19 cellular contexts compared by ENCODE assay signal in genomic region chr2:72114693-72115051, GRCh38. TPM values are rescaled to one million over a fixed set of nuclear protein-coding genes. Genes with fewer than 3 reads are reported as not detected.
DNase-seq lines count a peak whose midpoint lies in the region; ATAC-seq and TF ChIP-seq lines count a peak whose summit lies in the region.
"Had no signal": no experiment of that assay in that cellular context is flagged by ENCODE, and none has a peak within 500 bp of the region (broad histone marks: within the 10 kb centered on the region; RNA-seq: fewer than 3 reads in every experiment).

No MANE protein-coding gene starts in this region.

- no TSS peak for BruUV-seq in mammary epithelial cell (replicated peaks; lab: Mats Ljungman, UMichigan)

- H3K9me3 ChIP-seq in mammary epithelial cell (replicated peaks; ENCODE audit: insufficient read depth, low read length) (no peaks in the 10 kb centered on the region), breast epithelium (no peaks in the 10 kb centered on the region), smooth muscle cell (replicated peaks; ENCODE audit: low read depth) (no peaks in the 10 kb centered on the region)
- H3K9me3 ChIP-seq: lower lobe of right lung had no signal

- DNase-seq in mammary epithelial cell: no peak
- DNase-seq in breast epithelium (ENCODE audit: low spot score in 2 of 2): no peak
- DNase-seq in iPS-NIHi11 (ENCODE audit: low spot score): peak; percentile 53
- DNase-seq in smooth muscle cell (lab: John Stamatoyannopoulos, UW; ENCODE audit: unreplicated experiment): no peak
- no peak for DNase-seq in NCI-H1092 (lab: John Stamatoyannopoulos, UW)
- DNase-seq: activated CD4-positive, alpha-beta T cell treated with anti-CD3 and anti-CD28 coated beads for 36 hours; activated effector memory CD4-positive, alpha-beta T cell treated with anti-CD3 and anti-CD28 coated beads, Interleukin-2, amount 50 U/mL, for 16 hours; DMS 273 treated with DMSO at 0.1 percent for 48 hours; effector memory CD4-positive, alpha-beta T cell; GF-D8; naive thymus-derived CD4-positive, alpha-beta T cell; NCI-H187; stimulated activated CD4-positive, alpha-beta T cell treated with anti-CD3 and anti-CD28 coated beads, Interleukin-4, amount 100 ng/mL, for 24 hours had no signal

- CTCF ChIA-PET in mammary epithelial cell (lab: Charles Lee; ENCODE audit: low non-redundant PET): no interaction called here

- peak overlapping the region; percentile 48 for H3K27ac ChIP-seq in mammary epithelial cell (ENCODE audit: insufficient read depth, low read depth, low read length)
- H3K27ac ChIP-seq in breast epithelium: peak overlapping the region in 1 of 2 donors; percentile 81
- H3K27ac ChIP-seq in smooth muscle cell (ENCODE audit: low read depth): peak overlapping the region; percentile 46
- H3K27ac ChIP-seq: lower lobe of right lung had no signal

- TF ChIP-seq CTCF in mammary epithelial cell (conservative IDR thresholded peaks at IDR 0.05 in 1 of 2, IDR thresholded peaks at IDR 0.05 in 1 of 2; ENCODE audit: extremely low read depth in 1 of 2, insufficient read depth in 1 of 2, low read depth in 1 of 2, low read length in 2 of 2) (no peak), breast epithelium (IDR thresholded peaks at IDR 0.05) (no peak), smooth muscle cell (IDR thresholded peaks at IDR 0.05; ENCODE audit: borderline replicate concordance, insufficient read depth, poor library complexity, severe bottlenecking) (no peak)

- no peak overlapping the region for H3K4me3 ChIP-seq in mammary epithelial cell (replicated peaks in 1 of 3; ENCODE audit: insufficient read depth in 1 of 3, low read depth in 2 of 3, low read length in 3 of 3)
- H3K4me3 ChIP-seq in breast epithelium: no peak overlapping the region
- no peak overlapping the region for H3K4me3 ChIP-seq in smooth muscle cell
- H3K4me3 ChIP-seq: GM12878, lower lobe of right lung had no signal

- WGBS in mammary epithelial cell (ENCODE audit: low coverage, missing lambda C conversion rate): 95% methylated on average over 8 of the region's 11 CpGs
- WGBS in smooth muscle cell (ENCODE audit: low lambda C conversion rate): 92% methylated on average over 11 of the region's 11 CpGs

- H3K4me2 ChIP-seq in mammary epithelial cell (ENCODE audit: insufficient read depth, low read depth, low read length): peak overlapping the region; percentile 79
- H3K4me2 ChIP-seq in smooth muscle cell: no peak overlapping the region

- peak; percentile 21; the same call in 1 of the 3 replicates for ATAC-seq in SK-N-SH treated with all-trans-retinoic acid at 6 μM for 48 hours
- ATAC-seq in HG02759 (IDR thresholded peaks at IDR 0.05; ENCODE audit: unreplicated experiment): no peak
- no peak for ATAC-seq in HG03571 (IDR thresholded peaks at IDR 0.05; ENCODE audit: unreplicated experiment)
- ATAC-seq: activated CD4-positive, alpha-beta T cell treated with anti-CD3 and anti-CD28 coated beads for 36 hours; GM12878; naive thymus-derived CD4-positive, alpha-beta T cell had no signal

- H3K27me3 ChIP-seq in mammary epithelial cell (ENCODE audit: insufficient read depth, low read length) (no peaks in the 10 kb centered on the region), breast epithelium (no peaks in the 10 kb centered on the region), smooth muscle cell (ENCODE audit: low read depth) (no peaks in the 10 kb centered on the region)

- H3K79me2 ChIP-seq in mammary epithelial cell (ENCODE audit: insufficient read depth, low read length): no peaks in the 10 kb centered on the region
- no peaks in the 10 kb centered on the region for H3K79me2 ChIP-seq in smooth muscle cell (ENCODE audit: low read depth)

- peaks cover 34% of the 10 kb centered on the region for H3K4me1 ChIP-seq in mammary epithelial cell (ENCODE audit: insufficient read depth, low read length)
- no peaks in the 10 kb centered on the region for H3K4me1 ChIP-seq in breast epithelium
- no peaks in the 10 kb centered on the region for H3K4me1 ChIP-seq in smooth muscle cell (ENCODE audit: low read depth)

- H3K36me3 ChIP-seq in mammary epithelial cell (ENCODE audit: insufficient read depth, low read length) (no peaks in the 10 kb centered on the region), breast epithelium (no peaks in the 10 kb centered on the region), smooth muscle cell (ENCODE audit: low read depth) (no peaks in the 10 kb centered on the region)
- H3K36me3 ChIP-seq: lower lobe of right lung had no signal

- H3F3A ChIP-seq in smooth muscle cell (ENCODE audit: low read depth): no peaks in the 10 kb centered on the region

- H4K20me1 ChIP-seq in mammary epithelial cell (ENCODE audit: insufficient read depth, low read length): no peaks in the 10 kb centered on the region
- no peaks in the 10 kb centered on the region for H4K20me1 ChIP-seq in smooth muscle cell (ENCODE audit: low read depth)

- no peak for TF ChIP-seq POLR2A in breast epithelium (IDR thresholded peaks at IDR 0.05)

- H2AFZ ChIP-seq in mammary epithelial cell (ENCODE audit: low read depth, low read length) (no peak overlapping the region), smooth muscle cell (ENCODE audit: low read depth) (no peak overlapping the region)

- in situ Hi-C loops in mammary epithelial cell (cut with MboI; ENCODE audit: low sequenced_read_pairs in 2 of 2): no loop called here

- intact Hi-C loops in mammary epithelial cell (cut with micrococcal nuclease): loop anchor here (1.0 to 2.0 kb wide), 3 partner anchors 23 to 74 kb away; no protein-coding TSS in a partner anchor
- intact Hi-C loops in breast epithelium (cut with DNase I; ENCODE audit: low total_unique reads): no loop called here

- dilution Hi-C loops in mammary epithelial cell (cut with HindIII; ENCODE audit: low sequenced_read_pairs): no loop called here

- H3K9ac ChIP-seq in mammary epithelial cell (ENCODE audit: insufficient read depth, low read length) (no peak overlapping the region), smooth muscle cell (ENCODE audit: low read depth) (no peak overlapping the region)

TF ChIP-seq in SK-N-SH treated with all-trans-retinoic acid at 6 μM for 48 hours, 23 proteins besides CTCF, POLR2A, EP300 and RAD21 (continues in another document):
- no peak for TF ChIP-seq BACH2 (CRISPR knock-in tag; IDR thresholded peaks at IDR 0.05; ENCODE audit: borderline replicate concordance)
- TF ChIP-seq ZC3H10 (CRISPR knock-in tag; IDR thresholded peaks at IDR 0.05): no peak
- TF ChIP-seq, protein P1, sequence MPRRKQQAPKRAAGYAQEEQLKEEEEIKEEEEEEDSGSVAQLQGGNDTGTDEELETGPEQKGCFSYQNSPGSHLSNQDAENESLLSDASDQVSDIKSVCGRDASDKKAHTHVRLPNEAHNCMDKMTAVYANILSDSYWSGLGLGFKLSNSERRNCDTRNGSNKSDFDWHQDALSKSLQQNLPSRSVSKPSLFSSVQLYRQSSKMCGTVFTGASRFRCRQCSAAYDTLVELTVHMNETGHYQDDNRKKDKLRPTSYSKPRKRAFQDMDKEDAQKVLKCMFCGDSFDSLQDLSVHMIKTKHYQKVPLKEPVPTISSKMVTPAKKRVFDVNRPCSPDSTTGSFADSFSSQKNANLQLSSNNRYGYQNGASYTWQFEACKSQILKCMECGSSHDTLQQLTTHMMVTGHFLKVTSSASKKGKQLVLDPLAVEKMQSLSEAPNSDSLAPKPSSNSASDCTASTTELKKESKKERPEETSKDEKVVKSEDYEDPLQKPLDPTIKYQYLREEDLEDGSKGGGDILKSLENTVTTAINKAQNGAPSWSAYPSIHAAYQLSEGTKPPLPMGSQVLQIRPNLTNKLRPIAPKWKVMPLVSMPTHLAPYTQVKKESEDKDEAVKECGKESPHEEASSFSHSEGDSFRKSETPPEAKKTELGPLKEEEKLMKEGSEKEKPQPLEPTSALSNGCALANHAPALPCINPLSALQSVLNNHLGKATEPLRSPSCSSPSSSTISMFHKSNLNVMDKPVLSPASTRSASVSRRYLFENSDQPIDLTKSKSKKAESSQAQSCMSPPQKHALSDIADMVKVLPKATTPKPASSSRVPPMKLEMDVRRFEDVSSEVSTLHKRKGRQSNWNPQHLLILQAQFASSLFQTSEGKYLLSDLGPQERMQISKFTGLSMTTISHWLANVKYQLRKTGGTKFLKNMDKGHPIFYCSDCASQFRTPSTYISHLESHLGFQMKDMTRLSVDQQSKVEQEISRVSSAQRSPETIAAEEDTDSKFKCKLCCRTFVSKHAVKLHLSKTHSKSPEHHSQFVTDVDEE (CRISPR knock-in tag; IDR thresholded peaks at IDR 0.05): no peak
- TF ChIP-seq OSR1 (CRISPR knock-in tag; IDR thresholded peaks at IDR 0.05): no peak
- no peak for TF ChIP-seq CSRNP3 (CRISPR knock-in tag; IDR thresholded peaks at IDR 0.05)
- TF ChIP-seq, protein P2, sequence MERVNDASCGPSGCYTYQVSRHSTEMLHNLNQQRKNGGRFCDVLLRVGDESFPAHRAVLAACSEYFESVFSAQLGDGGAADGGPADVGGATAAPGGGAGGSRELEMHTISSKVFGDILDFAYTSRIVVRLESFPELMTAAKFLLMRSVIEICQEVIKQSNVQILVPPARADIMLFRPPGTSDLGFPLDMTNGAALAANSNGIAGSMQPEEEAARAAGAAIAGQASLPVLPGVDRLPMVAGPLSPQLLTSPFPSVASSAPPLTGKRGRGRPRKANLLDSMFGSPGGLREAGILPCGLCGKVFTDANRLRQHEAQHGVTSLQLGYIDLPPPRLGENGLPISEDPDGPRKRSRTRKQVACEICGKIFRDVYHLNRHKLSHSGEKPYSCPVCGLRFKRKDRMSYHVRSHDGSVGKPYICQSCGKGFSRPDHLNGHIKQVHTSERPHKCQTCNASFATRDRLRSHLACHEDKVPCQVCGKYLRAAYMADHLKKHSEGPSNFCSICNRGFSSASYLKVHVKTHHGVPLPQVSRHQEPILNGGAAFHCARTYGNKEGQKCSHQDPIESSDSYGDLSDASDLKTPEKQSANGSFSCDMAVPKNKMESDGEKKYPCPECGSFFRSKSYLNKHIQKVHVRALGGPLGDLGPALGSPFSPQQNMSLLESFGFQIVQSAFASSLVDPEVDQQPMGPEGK (CRISPR knock-in tag; IDR thresholded peaks at IDR 0.05; ENCODE audit: borderline replicate concordance): no peak

RNA-seq across cellular contexts. Expression of gene CYP26B1, which starts 33.0 kb away (rescaled TPM):
- 1 to 10 TPM in 1 of 2 donors, under 1 TPM in 1; 0.50 to 8.6 TPM for total RNA-seq in mammary epithelial cell
- 1.6 TPM for polyA plus RNA-seq in mammary epithelial cell
- 3.3 TPM for polyA minus RNA-seq in mammary epithelial cell
- total RNA-seq in breast epithelium: 10 to 100 TPM in 1 of 3 donors, 1 to 10 TPM in 2; 3.8 to 41.6 (median 3.9) TPM
- 1.1 and 2.4 TPM in 2 replicates for total RNA-seq in smooth muscle cell
- polyA plus RNA-seq in smooth muscle cell: 0.48 and 0.93 TPM in 2 replicates
- total RNA-seq: activated CD4-positive, alpha-beta T cell treated with anti-CD3 and anti-CD28 coated beads for 36 hours; GM12878; naive thymus-derived CD4-positive, alpha-beta T cell had no signal
- polyA plus RNA-seq: CD14-positive monocyte; GM12878; naive thymus-derived CD4-positive, alpha-beta T cell had no signal
